In genomic region chr9:19471737-19472648, GRCh38 we compare ENCODE assay signal across 8 cellular contexts.
DNase-seq lines count a peak whose midpoint lies in the region; ATAC-seq and TF ChIP-seq lines count a peak whose summit lies in the region.

No MANE protein-coding gene starts in this region.

- H3K27me3 Mint-ChIP-seq in CD14-positive monocyte (ENCODE audit: low read depth in 3 of 3), result peaks cover 0 to 8% (median 2%) of the 10 kb centered on the region in 3 donors
- H3K27me3 Mint-ChIP-seq in naive thymus-derived CD4-positive, alpha-beta T cell, result peaks cover 0 to 15% (median 0%) of the 10 kb centered on the region in 5 donors

- no peak overlapping the region for H3K27ac Mint-ChIP-seq in CD14-positive monocyte
- peak overlapping the region in 2 of 9 donors; percentile 36 to 65 for H3K27ac Mint-ChIP-seq in naive thymus-derived CD4-positive, alpha-beta T cell

- ATAC-seq in HG03342 (IDR thresholded peaks at IDR 0.05; ENCODE audit: unreplicated experiment), result peak; percentile 78
- ATAC-seq in naive thymus-derived CD4-positive, alpha-beta T cell, result peak; percentile 60

- H3K36me3 ChIP-seq in naive thymus-derived CD4-positive, alpha-beta T cell (ENCODE audit: control insufficient read depth in 2 of 3, insufficient read depth in 3 of 3, low read length in 3 of 3), result no peaks in the 10 kb centered on the region

- intact Hi-C loops in CD14-positive monocyte (cut with micrococcal nuclease), result no loop called here
- intact Hi-C loops in naive thymus-derived CD4-positive, alpha-beta T cell (cut with micrococcal nuclease), result loop anchor here in 1 of 2 donors (2.0 to 10.0 kb wide), 3 partner anchors 1153 to 1639 kb away; partner anchors contain the start of gene MLLT3

- H3K36me3 Mint-ChIP-seq in CD14-positive monocyte, result no peaks in the 10 kb centered on the region
- no peaks in the 10 kb centered on the region for H3K36me3 Mint-ChIP-seq in naive thymus-derived CD4-positive, alpha-beta T cell

- POLR2A ChIA-PET in naive thymus-derived CD4-positive, alpha-beta T cell (lab: Charles Lee), result no interaction called here

- no peaks in the 10 kb centered on the region for H3K4me1 ChIP-seq in naive thymus-derived CD4-positive, alpha-beta T cell (ENCODE audit: control insufficient read depth in 2 of 2, insufficient read depth in 2 of 2, low read length in 2 of 2)

- CTCF ChIA-PET in naive thymus-derived CD4-positive, alpha-beta T cell (lab: Charles Lee), result interaction anchor here (0.6 to 0.8 kb wide), 2 partner anchors 429 to 1639 kb away, joined by 3 to 5 read pairs; no protein-coding TSS in a partner anchor

- no peaks in the 10 kb centered on the region for H3K9me3 ChIP-seq in naive thymus-derived CD4-positive, alpha-beta T cell (ENCODE audit: control insufficient read depth in 2 of 3, low read length in 3 of 3)

- peaks cover 7% of the 10 kb centered on the region for H3K4me1 Mint-ChIP-seq in CD14-positive monocyte
- H3K4me1 Mint-ChIP-seq in naive thymus-derived CD4-positive, alpha-beta T cell, result peaks cover 0 to 13% (median 4%) of the 10 kb centered on the region in 7 donors

- no peak for DNase-seq in CD14-positive monocyte (ENCODE audit: low spot score)
- peak; percentile 59 for DNase-seq in GM19240 (ENCODE audit: insufficient read length, low spot score)
- DNase-seq in NCI-H748 treated with DMSO at 0.1 percent for 48 hours (lab: John Stamatoyannopoulos, UW), result peak; percentile 35
- peak; percentile 47 for DNase-seq in activated T-cell treated with anti-CD3 and anti-CD28 coated beads for 48 hours (ENCODE audit: low read depth)
- peak; percentile 29 for DNase-seq in fibroblast of gingiva (ENCODE audit: low read depth)
- peak in 7 of 9 donors; percentile 11 to 56 (median 33) for DNase-seq in naive thymus-derived CD4-positive, alpha-beta T cell

- H3K27ac ChIP-seq in naive thymus-derived CD4-positive, alpha-beta T cell (ENCODE audit: low read depth, low read length), result no peak overlapping the region
- H3K27ac ChIP-seq in temporal lobe (ENCODE audit: low read depth, low read length), result peak overlapping the region; percentile 94

- no peaks in the 10 kb centered on the region for H3K27me3 ChIP-seq in naive thymus-derived CD4-positive, alpha-beta T cell (ENCODE audit: control insufficient read depth in 2 of 2, insufficient read depth in 2 of 2, low read length in 2 of 2)

- H3K4me3 Mint-ChIP-seq in CD14-positive monocyte, result peak overlapping the region; percentile 50 to 80
- H3K4me3 Mint-ChIP-seq in naive thymus-derived CD4-positive, alpha-beta T cell, result peak overlapping the region; percentile 48 to 85 (median 75)

- peak overlapping the region; percentile 39 for H3K4me3 ChIP-seq in naive thymus-derived CD4-positive, alpha-beta T cell (ENCODE audit: low read length)

- H3K9me3 Mint-ChIP-seq in CD14-positive monocyte, result no peaks in the 10 kb centered on the region
- H3K9me3 Mint-ChIP-seq in naive thymus-derived CD4-positive, alpha-beta T cell, result no peaks in the 10 kb centered on the region

- TF ChIP-seq CTCF in CD14-positive monocyte (IDR thresholded peaks at IDR 0.05), result peak; percentile 54
